17 cellular contexts compared by ENCODE assay signal in the genomic region with DNA sequence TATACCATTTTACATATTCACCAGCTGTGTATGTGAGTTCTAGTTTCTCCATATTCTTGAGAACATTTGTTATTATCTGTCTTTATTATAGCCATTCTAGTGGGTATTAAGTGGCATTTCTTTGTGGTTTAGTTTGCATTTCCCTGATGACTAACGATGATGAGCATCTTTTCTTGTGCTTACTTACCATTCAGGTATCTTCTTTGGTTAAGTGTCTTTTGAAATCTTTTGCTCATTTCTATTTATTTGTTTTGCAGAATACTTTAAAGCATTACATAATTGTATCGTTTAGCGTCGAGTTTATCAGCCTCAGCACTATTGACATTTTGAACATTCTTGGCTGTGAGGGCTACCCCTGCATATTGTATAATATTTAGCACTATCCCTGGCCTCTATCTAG.
DNase-seq lines count a peak whose midpoint lies in the region; ATAC-seq, FAIRE-seq and TF ChIP-seq lines count a peak whose summit lies in the region.
"Had no signal": no experiment of that assay in that cellular context is flagged by ENCODE, and none has a peak within 500 bp of the region (broad histone marks: within the 10 kb centered on the region; RNA-seq: fewer than 3 reads in every experiment).

No MANE protein-coding gene starts in this region.

- no peaks in the 10 kb centered on the region for H3K9me3 Mint-ChIP-seq in activated T-helper 17 cell treated with anti-CD3 and anti-CD28 coated beads, Interleukin-2, amount 50 U/mL, for 72 hours
- H3K9me3 Mint-ChIP-seq: CD4-positive, alpha-beta T cell had no signal

- H3K27ac ChIP-seq in A549 (no peak overlapping the region), HEK293 (ENCODE audit: extremely low read depth, low read depth, low read length) (no peak overlapping the region)
- H3K27ac ChIP-seq: PC-9 had no signal

- no peak overlapping the region for H3K4me3 Mint-ChIP-seq in activated T-helper 17 cell treated with anti-CD3 and anti-CD28 coated beads, Interleukin-2, amount 50 U/mL, for 72 hours
- H3K4me3 Mint-ChIP-seq: B cell; CD4-positive, alpha-beta T cell had no signal

- H3K36me3 ChIP-seq in HEK293 (ENCODE audit: control insufficient read depth in 2 of 2, insufficient read depth in 1 of 2, low read length in 2 of 2) (no peaks in the 10 kb centered on the region), H7 (replicated peaks; ENCODE audit: control insufficient read depth, insufficient read depth, low read length) (no peaks in the 10 kb centered on the region)

- no peak for TF ChIP-seq EP300 in A549 (IDR thresholded peaks at IDR 0.05)

- H3K4me1 ChIP-seq in A549, result no peaks in the 10 kb centered on the region
- peaks cover 2% of the 10 kb centered on the region; the same call in 1 of the 2 replicates for H3K4me1 ChIP-seq in HEK293 (ENCODE audit: control insufficient read depth, insufficient read depth, low read length)

- no peak for ATAC-seq in A549
- no peak for ATAC-seq in activated T-helper 17 cell treated with anti-CD3 and anti-CD28 coated beads, Interleukin-2, amount 50 U/mL, for 72 hours (replicated peaks)

- H3K9me3 ChIP-seq in A549, result no peaks in the 10 kb centered on the region
- H3K9me3 ChIP-seq in HEK293 (ENCODE audit: control insufficient read depth, insufficient read depth, low read depth, low read length), result no peaks in the 10 kb centered on the region

- POLR2A ChIA-PET in A549 (lab: Yijun Ruan, JAX), result no interaction called here
- POLR2A ChIA-PET in HEK293 (lab: Yijun Ruan, JAX), result no interaction called here

- no peak for TF ChIP-seq RAD21 in A549 (conservative IDR thresholded peaks at IDR 0.05 in 1 of 2, IDR thresholded peaks at IDR 0.05 in 1 of 2)

- H3K4me3 ChIP-seq in A549 (no peak overlapping the region), HEK293 (ENCODE audit: low read depth, low read length) (no peak overlapping the region), epithelial cell of esophagus (ENCODE audit: low read length) (no peak overlapping the region), H7 (ENCODE audit: insufficient read depth, low read depth, low read length) (no peak overlapping the region)
- H3K4me3 ChIP-seq: PC-9 had no signal

- CTCF ChIA-PET in A549 (lab: Yijun Ruan, JAX), result no interaction called here
- CTCF ChIA-PET in HEK293 (lab: Yijun Ruan, JAX), result no interaction called here

- TF ChIP-seq CTCF in A549 (IDR thresholded peaks at IDR 0.05) (no peak), HEK293 (tag by site-specific recombination; IDR thresholded peaks at IDR 0.05) (no peak), epithelial cell of esophagus (IDR thresholded peaks at IDR 0.05; ENCODE audit: insufficient read depth, low read depth, low read length, missing control alignments) (no peak)

- no peak overlapping the region for H3K27ac Mint-ChIP-seq in activated T-helper 17 cell treated with anti-CD3 and anti-CD28 coated beads, Interleukin-2, amount 50 U/mL, for 72 hours
- H3K27ac Mint-ChIP-seq: B cell; CD4-positive, alpha-beta T cell had no signal

- FAIRE-seq in A549 (lab: Jason Lieb, UNC), result peak; percentile 28
- FAIRE-seq: H1 had no signal

- no peak for TF ChIP-seq POLR2A in A549 (IDR thresholded peaks at IDR 0.05; ENCODE audit: low read length)

- no peaks in the 10 kb centered on the region for H3K27me3 Mint-ChIP-seq in activated T-helper 17 cell treated with anti-CD3 and anti-CD28 coated beads, Interleukin-2, amount 50 U/mL, for 72 hours
- H3K27me3 Mint-ChIP-seq: B cell had no signal

- WGBS in A549 (ENCODE audit: missing lambda C conversion rate), result 21% methylated on average over 4 of the region's 4 CpGs

- no peaks in the 10 kb centered on the region for H3K27me3 ChIP-seq in H7 (ENCODE audit: control insufficient read depth, insufficient read depth, low read length)

- no peaks in the 10 kb centered on the region for H3K4me1 Mint-ChIP-seq in activated T-helper 17 cell treated with anti-CD3 and anti-CD28 coated beads, Interleukin-2, amount 50 U/mL, for 72 hours
- H3K4me1 Mint-ChIP-seq: B cell had no signal

- peak in 1 of 2 experiments; percentile 23 for DNase-seq in A549 (ENCODE audit: low read depth in 1 of 2, low spot score in 1 of 2)
- peak; percentile 61 for DNase-seq in RPMI7951 (ENCODE audit: low read depth)
- peak; percentile 73 for DNase-seq in epithelial cell of esophagus (ENCODE audit: low read depth)
- DNase-seq in NCI-H774 (lab: John Stamatoyannopoulos, UW), result no peak
- no peak for DNase-seq in H7
- no peak for DNase-seq in NCI-H1694 treated with DMSO at 0.1 percent for 48 hours (lab: John Stamatoyannopoulos, UW)
- DNase-seq: CD4-positive, alpha-beta T cell; DND-41; NCI-H1436 treated with DMSO at 0.1 percent for 48 hours; NCI-H2227 treated with DMSO at 0.1 percent for 48 hours; NCI-H526 treated with DMSO at 0.1 percent for 48 hours; PC-9; SHP77 had no signal

- H3K36me3 Mint-ChIP-seq in activated T-helper 17 cell treated with anti-CD3 and anti-CD28 coated beads, Interleukin-2, amount 50 U/mL, for 72 hours (ENCODE audit: low read depth), result no peaks in the 10 kb centered on the region

- H3K4me2 ChIP-seq in A549, result no peak overlapping the region
- H3K4me2 ChIP-seq: PC-9 had no signal

TF ChIP-seq in A549, 52 proteins besides CTCF, POLR2A, EP300 and RAD21:
- TF ChIP-seq, protein P1, sequence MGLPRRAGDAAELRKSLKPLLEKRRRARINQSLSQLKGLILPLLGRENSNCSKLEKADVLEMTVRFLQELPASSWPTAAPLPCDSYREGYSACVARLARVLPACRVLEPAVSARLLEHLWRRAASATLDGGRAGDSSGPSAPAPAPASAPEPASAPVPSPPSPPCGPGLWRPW (IDR thresholded peaks at IDR 0.05), result no peak
- TF ChIP-seq GATA3 (IDR thresholded peaks at IDR 0.05; ENCODE audit: borderline replicate concordance), result peak; percentile 19; the same call in 1 of the 2 replicates
- TF ChIP-seq TP53 (CRISPR knock-in tag; IDR thresholded peaks at IDR 0.05), result no peak

TF ChIP-seq in HEK293, 187 proteins besides CTCF, POLR2A, EP300 and RAD21:
- TF ChIP-seq ZNF501 (tag by site-specific recombination; IDR thresholded peaks at IDR 0.05) (no peak), ZNF221 (tag by site-specific recombination; IDR thresholded peaks at IDR 0.05; ENCODE audit: borderline replicate concordance) (no peak), ATF2 (tag by site-specific recombination; IDR thresholded peaks at IDR 0.05; ENCODE audit: low read depth) (peak; percentile 28; the same call in 1 of the 2 replicates)
- TF ChIP-seq, protein P2, sequence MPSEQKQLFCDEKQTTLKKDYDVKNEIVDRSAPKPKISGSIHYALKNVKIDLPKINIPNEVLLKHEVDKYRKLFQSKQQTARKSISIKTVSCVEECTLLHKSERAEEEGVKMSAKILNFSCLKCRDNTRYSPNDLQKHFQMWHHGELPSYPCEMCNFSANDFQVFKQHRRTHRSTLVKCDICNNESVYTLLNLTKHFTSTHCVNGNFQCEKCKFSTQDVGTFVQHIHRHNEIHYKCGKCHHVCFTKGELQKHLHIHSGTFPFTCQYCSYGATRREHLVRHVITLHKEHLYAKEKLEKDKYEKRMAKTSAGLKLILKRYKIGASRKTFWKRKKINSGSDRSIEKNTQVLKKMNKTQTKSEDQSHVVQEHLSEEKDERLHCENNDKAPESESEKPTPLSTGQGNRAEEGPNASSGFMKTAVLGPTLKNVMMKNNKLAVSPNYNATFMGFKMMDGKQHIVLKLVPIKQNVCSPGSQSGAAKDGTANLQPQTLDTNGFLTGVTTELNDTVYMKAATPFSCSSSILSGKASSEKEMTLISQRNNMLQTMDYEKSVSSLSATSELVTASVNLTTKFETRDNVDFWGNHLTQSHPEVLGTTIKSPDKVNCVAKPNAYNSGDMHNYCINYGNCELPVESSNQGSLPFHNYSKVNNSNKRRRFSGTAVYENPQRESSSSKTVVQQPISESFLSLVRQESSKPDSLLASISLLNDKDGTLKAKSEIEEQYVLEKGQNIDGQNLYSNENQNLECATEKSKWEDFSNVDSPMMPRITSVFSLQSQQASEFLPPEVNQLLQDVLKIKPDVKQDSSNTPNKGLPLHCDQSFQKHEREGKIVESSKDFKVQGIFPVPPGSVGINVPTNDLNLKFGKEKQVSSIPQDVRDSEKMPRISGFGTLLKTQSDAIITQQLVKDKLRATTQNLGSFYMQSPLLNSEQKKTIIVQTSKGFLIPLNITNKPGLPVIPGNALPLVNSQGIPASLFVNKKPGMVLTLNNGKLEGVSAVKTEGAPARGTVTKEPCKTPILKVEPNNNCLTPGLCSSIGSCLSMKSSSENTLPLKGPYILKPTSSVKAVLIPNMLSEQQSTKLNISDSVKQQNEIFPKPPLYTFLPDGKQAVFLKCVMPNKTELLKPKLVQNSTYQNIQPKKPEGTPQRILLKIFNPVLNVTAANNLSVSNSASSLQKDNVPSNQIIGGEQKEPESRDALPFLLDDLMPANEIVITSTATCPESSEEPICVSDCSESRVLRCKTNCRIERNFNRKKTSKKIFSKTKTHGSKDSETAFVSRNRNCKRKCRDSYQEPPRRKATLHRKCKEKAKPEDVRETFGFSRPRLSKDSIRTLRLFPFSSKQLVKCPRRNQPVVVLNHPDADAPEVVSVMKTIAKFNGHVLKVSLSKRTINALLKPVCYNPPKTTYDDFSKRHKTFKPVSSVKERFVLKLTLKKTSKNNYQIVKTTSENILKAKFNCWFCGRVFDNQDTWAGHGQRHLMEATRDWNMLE (tag by site-specific recombination; conservative IDR thresholded peaks at IDR 0.05; ENCODE audit: low read depth), result no peak

Comparison
In these comparisons a context has a peak if more than half of its experiments do, and no peak if none do; other contexts are left out.
1. DNase-seq: peak in RPMI7951 (single experiment) and epithelial cell of esophagus (single experiment); none in NCI-H774 (single experiment), H7 (single experiment) and NCI-H1694 treated with DMSO at 0.1 percent for 48 hours (single experiment).